In genomic region chr12:103632554-103633216, GRCh38 we compare ENCODE assay signal across 1 cellular context.
A peak's percentile ranks its signal among the peaks of the same experiment; 100 is the strongest.
TF ChIP-seq lines count a peak whose summit lies in the region.

No MANE protein-coding gene starts in this region.

TF ChIP-seq in GM12878, 131 proteins besides CTCF, POLR2A, EP300 and RAD21 (continued from another document):
- peak; percentile 84 for TF ChIP-seq ZNF592 (IDR thresholded peaks at IDR 0.05)
- TF ChIP-seq POU2F2 (IDR thresholded peaks at IDR 0.05; ENCODE audit: borderline replicate concordance, low read depth, low read length) = peak; percentile 69; the same call in 1 of the 3 replicates
- TF ChIP-seq CREB1 (IDR thresholded peaks at IDR 0.05; ENCODE audit: low read depth) = no peak
- 0 out of 4 replicates have a peak, but pooled peaks of 1 of the 2 experiments have one; percentile 22 for TF ChIP-seq BHLHE40 (IDR thresholded peaks at IDR 0.05; ENCODE audit: borderline replicate concordance in 1 of 2, low read depth in 2 of 2, low read length in 1 of 2)
- TF ChIP-seq IRF4 (IDR thresholded peaks at IDR 0.05; ENCODE audit: low read depth, low read length) = peak; percentile 49; the same call in 1 of the 2 replicates
- no peak for TF ChIP-seq HCFC1 (IDR thresholded peaks at IDR 0.05; ENCODE audit: low read length)
- TF ChIP-seq TCF12 (IDR thresholded peaks at IDR 0.05; ENCODE audit: low read depth, low read length) = 0 out of 2 replicates have a peak, but pooled peaks have one; percentile 41
- TF ChIP-seq TARDBP (IDR thresholded peaks at IDR 0.05; ENCODE audit: borderline replicate concordance) = no peak
- TF ChIP-seq EGR1 (IDR thresholded peaks at IDR 0.05; ENCODE audit: borderline replicate concordance in 1 of 2, low read depth in 2 of 2, low read length in 2 of 2) = peak in 1 of 2 experiments; percentile 7; a peak in 1 of 3 replicates
- TF ChIP-seq YY1 (IDR thresholded peaks at IDR 0.05; ENCODE audit: low read depth, low read length) = peak; percentile 80; the same call in 1 of the 2 replicates
- peak; percentile 70; the same call in 1 of the 2 replicates for TF ChIP-seq ATF3 (IDR thresholded peaks at IDR 0.05; ENCODE audit: borderline replicate concordance, extremely low read depth, low read depth, low read length)
- TF ChIP-seq SRF (IDR thresholded peaks at IDR 0.05; ENCODE audit: low read depth in 2 of 2, low read length in 2 of 2) = no peak
- peak; percentile 95 for TF ChIP-seq SMC3 (IDR thresholded peaks at IDR 0.05; ENCODE audit: borderline replicate concordance, low read length)
- TF ChIP-seq ZNF384 (IDR thresholded peaks at IDR 0.05; ENCODE audit: borderline replicate concordance, low read depth, low read length) = no peak
- no peak for TF ChIP-seq ZBTB40 (IDR thresholded peaks at IDR 0.05; ENCODE audit: borderline replicate concordance)
- TF ChIP-seq REST (IDR thresholded peaks at IDR 0.05; ENCODE audit: low read depth, low read length) = no peak
- TF ChIP-seq HDAC6 (IDR thresholded peaks at IDR 0.05; ENCODE audit: unreplicated experiment) = no peak
- peak; percentile 94 for TF ChIP-seq SMARCA5 (IDR thresholded peaks at IDR 0.05)
- TF ChIP-seq NFXL1 (IDR thresholded peaks at IDR 0.05; ENCODE audit: borderline replicate concordance) = no peak
